8 cellular contexts compared by ENCODE assay signal in the genomic region with DNA sequence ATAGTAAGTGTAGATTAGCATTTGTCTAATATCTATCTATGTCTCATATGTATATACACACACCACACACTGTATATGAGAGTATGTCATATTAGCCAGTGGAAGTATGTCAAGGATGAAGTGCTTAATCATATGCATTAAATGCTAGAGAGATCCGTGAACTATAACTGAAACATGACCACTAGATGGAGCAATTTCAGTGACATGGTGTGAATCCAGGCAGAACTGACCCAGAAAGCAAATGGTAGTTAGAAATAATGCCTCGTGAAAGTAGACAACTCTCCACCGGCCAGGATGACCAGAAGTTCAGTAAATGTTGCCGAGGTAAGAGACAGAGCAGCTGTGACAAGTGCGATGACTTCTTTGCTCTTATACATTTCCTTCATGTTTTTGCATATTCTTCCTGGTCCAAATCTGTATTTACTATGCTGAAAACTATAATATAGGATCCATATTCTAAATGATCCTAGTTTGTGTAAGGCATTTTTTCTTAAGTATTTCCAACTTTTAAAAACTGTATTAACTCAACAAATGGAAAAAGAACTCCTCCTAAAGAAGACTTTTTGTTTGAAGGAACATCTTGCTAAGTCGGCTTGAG. TPM values are rescaled to one million over a fixed set of nuclear protein-coding genes. Genes with fewer than 3 reads are reported as not detected.
DNase-seq lines count a peak whose midpoint lies in the region; ATAC-seq, FAIRE-seq and TF ChIP-seq lines count a peak whose summit lies in the region.
"Not testable (repeated sequence)": the region's sequence is repeated elsewhere in the genome, so short reads cannot be mapped to it uniquely, and the experiment has no call there.

No MANE protein-coding gene starts in this region.

- not testable (repeated sequence) for H3K79me2 ChIP-seq in OCI-LY1 (ENCODE audit: insufficient read depth, low read length); neural cell (replicated peaks; ENCODE audit: insufficient read depth, low read length)

- H3K36me3 ChIP-seq in OCI-LY1 (ENCODE audit: insufficient read depth, low read length); neural cell (ENCODE audit: insufficient read depth, low read length): not testable (repeated sequence)

- peak; percentile 59 for TF ChIP-seq CTCF in AG04450 (IDR thresholded peaks at IDR 0.05; ENCODE audit: low read depth, low read length)
- peak; percentile 47 for TF ChIP-seq CTCF in HFF-Myc (IDR thresholded peaks at IDR 0.05; ENCODE audit: low read depth, low read length, missing control alignments)
- peak; percentile 57 for TF ChIP-seq CTCF in OCI-LY1 (IDR thresholded peaks at IDR 0.05; ENCODE audit: low read length)
- TF ChIP-seq CTCF in neural cell (IDR thresholded peaks at IDR 0.05; ENCODE audit: poor library complexity, severe bottlenecking): peak; percentile 50

- H3K4me1 ChIP-seq in OCI-LY1 (ENCODE audit: insufficient read depth, low read length, severe bottlenecking): not testable (repeated sequence)

- TF ChIP-seq RAD21 in neural cell (conservative IDR thresholded peaks at IDR 0.05): not testable (repeated sequence)

- not testable (repeated sequence) for H2AFZ ChIP-seq in OCI-LY1 (ENCODE audit: low read length); neural cell (ENCODE audit: low read depth, low read length)

- not testable (repeated sequence) for H3K9ac ChIP-seq in OCI-LY1 (ENCODE audit: low read length); neural cell (ENCODE audit: low read length)

- H3K4me3 Mint-ChIP-seq in activated naive CD8-positive, alpha-beta T cell treated with anti-CD3 and anti-CD28 coated beads, Interleukin-2, amount 50 U/mL, for 24 hours: not testable (repeated sequence)

- ATAC-seq in activated naive CD8-positive, alpha-beta T cell treated with anti-CD3 and anti-CD28 coated beads, Interleukin-2, amount 50 U/mL, for 24 hours: peak; percentile 89

- not testable (repeated sequence) for H3K4me3 ChIP-seq in AG04450 (ENCODE audit: low read depth, low read length); HFF-Myc (replicated peaks; ENCODE audit: low read depth, low read length); OCI-LY1 (ENCODE audit: low read depth, low read length, poor library complexity, severe bottlenecking); neural cell (ENCODE audit: low read length)

- H3K36me3 Mint-ChIP-seq in activated naive CD8-positive, alpha-beta T cell treated with anti-CD3 and anti-CD28 coated beads, Interleukin-2, amount 50 U/mL, for 24 hours (ENCODE audit: low read depth): not testable (repeated sequence)

- not testable (repeated sequence) for H3K27ac Mint-ChIP-seq in activated naive CD8-positive, alpha-beta T cell treated with anti-CD3 and anti-CD28 coated beads, Interleukin-2, amount 50 U/mL, for 24 hours

- H3K27me3 Mint-ChIP-seq in activated naive CD8-positive, alpha-beta T cell treated with anti-CD3 and anti-CD28 coated beads, Interleukin-2, amount 50 U/mL, for 24 hours: not testable (repeated sequence)

- peak; percentile 98 for FAIRE-seq in GM18507 (lab: Jason Lieb, UNC)

- CTCF ChIA-PET in AG04450 (lab: Charles Lee): interaction anchor here (0.7 to 2.6 kb wide), 6 partner anchors 10 to 197 kb away, joined by 3 to 29 read pairs (median 7); partner anchors contain the start of gene PDSS1

- H3K9me2 ChIP-seq in OCI-LY1 (ENCODE audit: low read depth, low read length); neural cell (ENCODE audit: insufficient read depth, low read length): not testable (repeated sequence)

- H3F3A ChIP-seq in OCI-LY1 (ENCODE audit: insufficient read depth, low read length); neural cell (ENCODE audit: insufficient read depth, low read length, poor library complexity, severe bottlenecking): not testable (repeated sequence)

- peak; percentile 3 for DNase-seq in AG04450 (ENCODE audit: low read depth, low spot score)
- not testable (repeated sequence) for DNase-seq in GM18507 (ENCODE audit: extremely low spot score, insufficient read length, low read depth); HFF-Myc (ENCODE audit: extremely low read depth, low read depth); activated naive CD8-positive, alpha-beta T cell treated with anti-CD3 and anti-CD28 coated beads, Interleukin-2, amount 50 U/mL, for 24 hours
- DNase-seq in KG1 (lab: John Stamatoyannopoulos, UW): peak; percentile 69
- DNase-seq in foreskin melanocyte: peak; percentile 54

- TF ChIP-seq EP300 in neural cell (conservative IDR thresholded peaks at IDR 0.05; ENCODE audit: poor library complexity, severe bottlenecking): not testable (repeated sequence)

- H4K20me1 ChIP-seq in OCI-LY1 (ENCODE audit: insufficient read depth, low read length); neural cell (ENCODE audit: insufficient read depth): not testable (repeated sequence)

- not testable (repeated sequence) for H3K27me3 ChIP-seq in AG04450 (ENCODE audit: control insufficient read depth, insufficient read depth, low read length); OCI-LY1 (ENCODE audit: insufficient read depth, low read length); neural cell (ENCODE audit: insufficient read depth, low read depth, low read length)

- not testable (repeated sequence) for H3K9me3 ChIP-seq in AG04450 (ENCODE audit: control insufficient read depth, insufficient read depth, low read length); OCI-LY1 (ENCODE audit: low read length); neural cell (ENCODE audit: low read length)

- POLR2A ChIA-PET in AG04450 (lab: Yijun Ruan, JAX): not testable (repeated sequence)

- H3K4me2 ChIP-seq in OCI-LY1 (ENCODE audit: low read length): peak overlapping the region; percentile 36; the same call in 1 of the 2 replicates
- not testable (repeated sequence) for H3K4me2 ChIP-seq in neural cell (ENCODE audit: low read length)

- H3K4me1 Mint-ChIP-seq in activated naive CD8-positive, alpha-beta T cell treated with anti-CD3 and anti-CD28 coated beads, Interleukin-2, amount 50 U/mL, for 24 hours: peaks cover 33% of the 10 kb centered on the region

- H3K9me3 Mint-ChIP-seq in activated naive CD8-positive, alpha-beta T cell treated with anti-CD3 and anti-CD28 coated beads, Interleukin-2, amount 50 U/mL, for 24 hours: not testable (repeated sequence)

- H3K27ac ChIP-seq in AG04450 (ENCODE audit: low read depth, low read length); OCI-LY1 (ENCODE audit: low read depth, low read length, poor library complexity, severe bottlenecking); neural cell (ENCODE audit: low read length): not testable (repeated sequence)

RNA-seq across cellular contexts. Expression of gene PDSS1, which starts 12.7 kb away (rescaled TPM):
- 8.9 and 10.4 TPM in 2 replicates for polyA plus RNA-seq in AG04450 (2011; rRNA removed)
- polyA minus RNA-seq in AG04450 (2011; rRNA and poly(A)+ RNA removed): 6.9 and 7.9 TPM in 2 replicates
- polyA plus RNA-seq in neural cell: 13.0 and 14.8 TPM in 2 replicates
- 9.5 and 14.4 TPM in 2 replicates for polyA minus RNA-seq in neural cell
